ENCODE assay signal across 1 cellular context in the genomic region with DNA sequence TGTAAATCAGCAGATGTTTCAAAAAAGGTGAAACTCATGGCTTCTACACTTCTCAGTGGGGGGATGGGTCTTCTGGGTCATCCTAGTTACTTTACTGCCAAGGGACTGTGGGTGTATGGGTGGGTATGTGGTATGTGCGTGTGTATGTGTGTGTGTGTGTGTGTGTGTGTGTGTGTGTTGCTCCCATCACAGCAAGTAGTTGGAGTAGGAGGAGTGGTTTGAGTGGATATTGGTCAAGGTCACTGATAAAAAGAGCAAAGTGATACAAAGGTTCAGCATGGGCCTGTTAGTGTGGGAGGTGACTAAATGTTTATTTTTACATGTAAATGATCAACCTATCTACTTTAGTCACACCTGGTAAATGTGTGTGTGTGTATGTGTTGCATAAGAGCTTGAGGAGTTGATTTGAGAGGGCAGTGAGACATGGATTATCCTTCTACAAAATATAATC.
A peak's percentile ranks its signal among the peaks of the same experiment; 100 is the strongest.
TF ChIP-seq lines count a peak whose summit lies in the region.

No MANE protein-coding gene starts in this region.

TF ChIP-seq in WTC11, 78 proteins besides CTCF, POLR2A, EP300 and RAD21:
- TF ChIP-seq, protein P1, sequence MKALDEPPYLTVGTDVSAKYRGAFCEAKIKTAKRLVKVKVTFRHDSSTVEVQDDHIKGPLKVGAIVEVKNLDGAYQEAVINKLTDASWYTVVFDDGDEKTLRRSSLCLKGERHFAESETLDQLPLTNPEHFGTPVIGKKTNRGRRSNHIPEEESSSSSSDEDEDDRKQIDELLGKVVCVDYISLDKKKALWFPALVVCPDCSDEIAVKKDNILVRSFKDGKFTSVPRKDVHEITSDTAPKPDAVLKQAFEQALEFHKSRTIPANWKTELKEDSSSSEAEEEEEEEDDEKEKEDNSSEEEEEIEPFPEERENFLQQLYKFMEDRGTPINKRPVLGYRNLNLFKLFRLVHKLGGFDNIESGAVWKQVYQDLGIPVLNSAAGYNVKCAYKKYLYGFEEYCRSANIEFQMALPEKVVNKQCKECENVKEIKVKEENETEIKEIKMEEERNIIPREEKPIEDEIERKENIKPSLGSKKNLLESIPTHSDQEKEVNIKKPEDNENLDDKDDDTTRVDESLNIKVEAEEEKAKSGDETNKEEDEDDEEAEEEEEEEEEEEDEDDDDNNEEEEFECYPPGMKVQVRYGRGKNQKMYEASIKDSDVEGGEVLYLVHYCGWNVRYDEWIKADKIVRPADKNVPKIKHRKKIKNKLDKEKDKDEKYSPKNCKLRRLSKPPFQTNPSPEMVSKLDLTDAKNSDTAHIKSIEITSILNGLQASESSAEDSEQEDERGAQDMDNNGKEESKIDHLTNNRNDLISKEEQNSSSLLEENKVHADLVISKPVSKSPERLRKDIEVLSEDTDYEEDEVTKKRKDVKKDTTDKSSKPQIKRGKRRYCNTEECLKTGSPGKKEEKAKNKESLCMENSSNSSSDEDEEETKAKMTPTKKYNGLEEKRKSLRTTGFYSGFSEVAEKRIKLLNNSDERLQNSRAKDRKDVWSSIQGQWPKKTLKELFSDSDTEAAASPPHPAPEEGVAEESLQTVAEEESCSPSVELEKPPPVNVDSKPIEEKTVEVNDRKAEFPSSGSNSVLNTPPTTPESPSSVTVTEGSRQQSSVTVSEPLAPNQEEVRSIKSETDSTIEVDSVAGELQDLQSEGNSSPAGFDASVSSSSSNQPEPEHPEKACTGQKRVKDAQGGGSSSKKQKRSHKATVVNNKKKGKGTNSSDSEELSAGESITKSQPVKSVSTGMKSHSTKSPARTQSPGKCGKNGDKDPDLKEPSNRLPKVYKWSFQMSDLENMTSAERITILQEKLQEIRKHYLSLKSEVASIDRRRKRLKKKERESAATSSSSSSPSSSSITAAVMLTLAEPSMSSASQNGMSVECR (CRISPR knock-in tag; IDR thresholded peaks at IDR 0.05; ENCODE audit: borderline replicate concordance): no peak
- TF ChIP-seq, protein P2, sequence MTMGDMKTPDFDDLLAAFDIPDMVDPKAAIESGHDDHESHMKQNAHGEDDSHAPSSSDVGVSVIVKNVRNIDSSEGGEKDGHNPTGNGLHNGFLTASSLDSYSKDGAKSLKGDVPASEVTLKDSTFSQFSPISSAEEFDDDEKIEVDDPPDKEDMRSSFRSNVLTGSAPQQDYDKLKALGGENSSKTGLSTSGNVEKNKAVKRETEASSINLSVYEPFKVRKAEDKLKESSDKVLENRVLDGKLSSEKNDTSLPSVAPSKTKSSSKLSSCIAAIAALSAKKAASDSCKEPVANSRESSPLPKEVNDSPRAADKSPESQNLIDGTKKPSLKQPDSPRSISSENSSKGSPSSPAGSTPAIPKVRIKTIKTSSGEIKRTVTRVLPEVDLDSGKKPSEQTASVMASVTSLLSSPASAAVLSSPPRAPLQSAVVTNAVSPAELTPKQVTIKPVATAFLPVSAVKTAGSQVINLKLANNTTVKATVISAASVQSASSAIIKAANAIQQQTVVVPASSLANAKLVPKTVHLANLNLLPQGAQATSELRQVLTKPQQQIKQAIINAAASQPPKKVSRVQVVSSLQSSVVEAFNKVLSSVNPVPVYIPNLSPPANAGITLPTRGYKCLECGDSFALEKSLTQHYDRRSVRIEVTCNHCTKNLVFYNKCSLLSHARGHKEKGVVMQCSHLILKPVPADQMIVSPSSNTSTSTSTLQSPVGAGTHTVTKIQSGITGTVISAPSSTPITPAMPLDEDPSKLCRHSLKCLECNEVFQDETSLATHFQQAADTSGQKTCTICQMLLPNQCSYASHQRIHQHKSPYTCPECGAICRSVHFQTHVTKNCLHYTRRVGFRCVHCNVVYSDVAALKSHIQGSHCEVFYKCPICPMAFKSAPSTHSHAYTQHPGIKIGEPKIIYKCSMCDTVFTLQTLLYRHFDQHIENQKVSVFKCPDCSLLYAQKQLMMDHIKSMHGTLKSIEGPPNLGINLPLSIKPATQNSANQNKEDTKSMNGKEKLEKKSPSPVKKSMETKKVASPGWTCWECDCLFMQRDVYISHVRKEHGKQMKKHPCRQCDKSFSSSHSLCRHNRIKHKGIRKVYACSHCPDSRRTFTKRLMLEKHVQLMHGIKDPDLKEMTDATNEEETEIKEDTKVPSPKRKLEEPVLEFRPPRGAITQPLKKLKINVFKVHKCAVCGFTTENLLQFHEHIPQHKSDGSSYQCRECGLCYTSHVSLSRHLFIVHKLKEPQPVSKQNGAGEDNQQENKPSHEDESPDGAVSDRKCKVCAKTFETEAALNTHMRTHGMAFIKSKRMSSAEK (CRISPR knock-in tag; IDR thresholded peaks at IDR 0.05; ENCODE audit: borderline replicate concordance): peak; percentile 72; the same call in 1 of the 2 replicates
